In the genomic region with DNA sequence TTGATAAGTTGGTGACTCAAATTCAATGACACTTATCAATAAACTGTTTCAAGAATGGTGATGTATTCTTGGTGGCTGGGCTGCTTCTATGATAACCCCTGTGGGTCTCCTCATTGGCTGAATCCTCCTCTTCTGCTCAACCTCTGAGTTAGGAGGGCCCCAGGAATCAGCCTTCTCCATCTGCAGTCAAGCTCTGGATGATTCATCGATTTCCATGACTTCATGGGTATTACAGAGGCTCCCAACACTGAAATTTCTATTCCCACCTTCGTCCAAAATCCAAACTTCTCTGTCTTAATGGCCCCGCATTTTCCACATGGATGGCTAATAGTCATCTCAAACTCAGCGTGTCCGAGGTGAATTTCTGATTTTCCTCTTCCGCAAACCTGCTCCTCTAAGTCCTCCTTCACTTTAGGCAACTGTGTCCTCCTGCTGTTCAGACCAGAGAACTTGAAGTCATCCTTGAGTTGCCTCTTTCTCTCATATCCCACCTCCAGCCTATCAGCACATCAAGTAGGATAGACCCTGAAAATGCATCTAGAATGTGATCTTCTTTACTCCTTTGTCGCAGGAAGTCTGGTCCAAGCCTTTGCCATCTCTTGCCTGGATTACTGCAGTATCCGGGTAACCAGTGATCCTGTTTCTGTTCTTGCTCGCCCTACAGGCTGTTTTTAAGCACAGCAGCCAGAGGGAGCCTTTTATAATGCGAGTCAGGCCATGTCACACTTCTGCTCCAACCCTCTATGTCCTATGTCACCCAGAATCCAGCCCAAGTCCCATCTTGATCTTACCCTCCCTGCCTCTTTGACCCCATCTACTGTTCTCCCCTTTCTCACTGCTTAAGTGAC, we compare ENCODE assay signal across 8 cellular contexts. TPM values are rescaled to one million over a fixed set of nuclear protein-coding genes. Genes with fewer than 3 reads are reported as not detected.
A peak's percentile ranks its signal among the peaks of the same experiment; 100 is the strongest.
DNase-seq lines count a peak whose midpoint lies in the region; ATAC-seq and TF ChIP-seq lines count a peak whose summit lies in the region.

No MANE protein-coding gene starts in this region.

- ATAC-seq in activated CD8-positive, alpha-beta T cell treated with anti-CD3 and anti-CD28 coated beads for 36 hours, result peak; percentile 42
- no peak for ATAC-seq in lung (ENCODE audit: insufficient read depth, low FRiP score)
- ATAC-seq in HG03039 (IDR thresholded peaks at IDR 0.05; ENCODE audit: unreplicated experiment), result no peak

- DNase-seq in AG04449 (ENCODE audit: low read depth, low spot score), result no peak
- no peak for DNase-seq in GM06990 (ENCODE audit: extremely low read depth, insufficient read length)
- peak; percentile 43 for DNase-seq in HT1080 (ENCODE audit: low read depth)
- peak; percentile 49 for DNase-seq in activated CD8-positive, alpha-beta T cell treated with anti-CD3 and anti-CD28 coated beads for 36 hours
- DNase-seq in lung (ENCODE audit: low spot score), result no peak
- no peak for DNase-seq in Ammon's horn (ENCODE audit: low spot score)
- no peak for DNase-seq in COLO829 (ENCODE audit: low spot score)

- no peaks in the 10 kb centered on the region for H3K4me1 ChIP-seq in lung (ENCODE audit: control insufficient read depth in 2 of 2, insufficient read depth in 2 of 2, low read length in 2 of 2)

- H3K36me3 ChIP-seq in GM06990 (ENCODE audit: control insufficient read depth, insufficient read depth, low read length), result no peaks in the 10 kb centered on the region
- no peaks in the 10 kb centered on the region for H3K36me3 ChIP-seq in lung (ENCODE audit: control insufficient read depth in 2 of 2, insufficient read depth in 2 of 2, low read length in 2 of 2)

- H3K9me3 Mint-ChIP-seq in activated CD8-positive, alpha-beta T cell treated with anti-CD3 and anti-CD28 coated beads for 36 hours, result peaks cover 2% of the 10 kb centered on the region

- H3K4me1 Mint-ChIP-seq in activated CD8-positive, alpha-beta T cell treated with anti-CD3 and anti-CD28 coated beads for 36 hours (ENCODE audit: low read depth), result peaks cover 50% of the 10 kb centered on the region

- H3K27ac ChIP-seq in lung (ENCODE audit: low read depth in 1 of 2, low read length in 1 of 2), result no peak overlapping the region

- peaks cover 0 to 5% of the 10 kb centered on the region in 2 donors for H3K9me3 ChIP-seq in lung (ENCODE audit: control insufficient read depth in 2 of 2, insufficient read depth in 1 of 2, low read length in 1 of 2)

- no peak overlapping the region for H3K27ac Mint-ChIP-seq in activated CD8-positive, alpha-beta T cell treated with anti-CD3 and anti-CD28 coated beads for 36 hours

- no peaks in the 10 kb centered on the region for H3K27me3 Mint-ChIP-seq in activated CD8-positive, alpha-beta T cell treated with anti-CD3 and anti-CD28 coated beads for 36 hours

- CTCF ChIA-PET in AG04449 (lab: Yijun Ruan, JAX), result interaction anchor here (0.8 to 1.2 kb wide), 2 partner anchors 36 to 38 kb away, joined by 3 read pairs; no protein-coding TSS in a partner anchor
- CTCF ChIA-PET in activated CD8-positive, alpha-beta T cell treated with anti-CD3 and anti-CD28 coated beads for 36 hours (lab: Charles Lee), result interaction anchor here (1.0 kb wide), 1 partner anchor 41 kb away, joined by 3 read pairs; a partner anchor contains a TSS

- POLR2A ChIA-PET in AG04449 (lab: Yijun Ruan, JAX), result no interaction called here
- POLR2A ChIA-PET in activated CD8-positive, alpha-beta T cell treated with anti-CD3 and anti-CD28 coated beads for 36 hours (lab: Charles Lee), result interaction anchor here (1.3 to 11.9 kb wide), 2 partner anchors 39 kb away, joined by 4 to 241 read pairs; a partner anchor contains a TSS

- no peak overlapping the region for H3K4me3 Mint-ChIP-seq in activated CD8-positive, alpha-beta T cell treated with anti-CD3 and anti-CD28 coated beads for 36 hours

- H3K36me3 Mint-ChIP-seq in activated CD8-positive, alpha-beta T cell treated with anti-CD3 and anti-CD28 coated beads for 36 hours (ENCODE audit: low read depth), result peaks cover 12% of the 10 kb centered on the region

- H3K4me3 ChIP-seq in AG04449 (ENCODE audit: low read depth, low read length) (no peak overlapping the region), GM06990 (replicated peaks; ENCODE audit: low read depth, low read length) (no peak overlapping the region), lung (no peak overlapping the region)

- H3K27me3 ChIP-seq in GM06990 (replicated peaks; ENCODE audit: control insufficient read depth, insufficient read depth, low read length), result no peaks in the 10 kb centered on the region
- H3K27me3 ChIP-seq in lung (ENCODE audit: control insufficient read depth, insufficient read depth), result no peaks in the 10 kb centered on the region

- TF ChIP-seq CTCF in AG04449 (IDR thresholded peaks at IDR 0.05; ENCODE audit: insufficient read depth, low read length, missing control alignments) (peak; percentile 45), GM06990 (IDR thresholded peaks at IDR 0.05; ENCODE audit: insufficient read depth, low read length, poor library complexity, severe bottlenecking) (peak; percentile 51), lung (IDR thresholded peaks at IDR 0.05; ENCODE audit: control extremely low read depth, extremely low read depth) (peak; percentile 11)
- peak; percentile 59 for TF ChIP-seq CTCF in activated CD8-positive, alpha-beta T cell treated with anti-CD3 and anti-CD28 coated beads for 36 hours (IDR thresholded peaks at IDR 0.05)

- intact Hi-C loops in activated CD8-positive, alpha-beta T cell treated with anti-CD3 and anti-CD28 coated beads for 36 hours (cut with micrococcal nuclease), result no loop called here

- WGBS in lung, 2 donors, result 85 to 95% methylated on average over 10 of the region's 10 CpGs

RNA-seq across cellular contexts. Expression of a gene that starts 41.4 kb away (rescaled TPM):
- total RNA-seq in HT1080 (2014; rRNA removed; shearing (Covaris generic)), result 12.2 and 13.9 TPM in 2 replicates
- 7.3 and 12.6 TPM in 2 replicates for polyA plus RNA-seq in HT1080 (2015; cell fraction: cytosol; rRNA removed)
- polyA plus RNA-seq in HT1080 (2015; cell fraction: nucleus; rRNA removed), result 18.9 and 24.6 TPM in 2 replicates
- 100 to 1,000 TPM; 136 to 142 TPM for total RNA-seq in activated CD8-positive, alpha-beta T cell treated with anti-CD3 and anti-CD28 coated beads for 36 hours
- total RNA-seq in lung, result 10 to 100 TPM; 47.6 to 87.8 TPM
- 100 to 1,000 TPM in 1 of 2 donors, 10 to 100 TPM in 1; 10.9 to 120 TPM for polyA plus RNA-seq in lung

Comparison
In these comparisons a context has a peak if more than half of its experiments do, and no peak if none do; other contexts are left out.
1. DNase-seq: peak in HT1080 (single experiment) and activated CD8-positive, alpha-beta T cell treated with anti-CD3 and anti-CD28 coated beads for 36 hours (single experiment); none in AG04449 (single experiment), GM06990 (single experiment), lung (single experiment), Ammon's horn (single experiment) and COLO829 (single experiment).
2. Peak in every context shown above with its lines, with median percentiles within 50 percentile points of each other: CTCF ChIP-seq.